In the genomic region with DNA sequence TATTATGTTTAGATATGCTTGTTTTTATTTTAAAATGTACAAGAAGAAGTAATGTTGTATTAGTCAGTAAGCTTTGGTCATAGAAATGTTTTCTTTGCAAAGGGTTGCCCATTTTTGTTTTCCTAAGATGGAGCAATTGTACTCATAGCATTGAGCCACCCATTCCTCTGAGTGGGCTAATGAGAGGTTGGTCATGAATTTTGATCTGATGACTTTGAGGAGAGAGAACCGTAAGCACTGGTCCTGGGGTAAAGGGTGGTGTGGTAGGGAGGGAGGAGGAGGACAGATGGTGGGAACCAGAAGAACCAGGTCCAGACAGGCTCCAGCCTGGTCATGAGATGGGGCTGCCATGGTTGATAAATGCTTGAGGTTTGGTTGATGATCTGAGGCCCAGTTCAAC, we compare ENCODE assay signal across 1 cellular context.
TF ChIP-seq lines count a peak whose summit lies in the region.

No MANE protein-coding gene starts in this region.

TF ChIP-seq in GM12878, 131 proteins besides CTCF, POLR2A, EP300 and RAD21:
- no peak for TF ChIP-seq ATF3 (IDR thresholded peaks at IDR 0.05; ENCODE audit: borderline replicate concordance, extremely low read depth, low read depth, low read length)
- TF ChIP-seq, protein P1, sequence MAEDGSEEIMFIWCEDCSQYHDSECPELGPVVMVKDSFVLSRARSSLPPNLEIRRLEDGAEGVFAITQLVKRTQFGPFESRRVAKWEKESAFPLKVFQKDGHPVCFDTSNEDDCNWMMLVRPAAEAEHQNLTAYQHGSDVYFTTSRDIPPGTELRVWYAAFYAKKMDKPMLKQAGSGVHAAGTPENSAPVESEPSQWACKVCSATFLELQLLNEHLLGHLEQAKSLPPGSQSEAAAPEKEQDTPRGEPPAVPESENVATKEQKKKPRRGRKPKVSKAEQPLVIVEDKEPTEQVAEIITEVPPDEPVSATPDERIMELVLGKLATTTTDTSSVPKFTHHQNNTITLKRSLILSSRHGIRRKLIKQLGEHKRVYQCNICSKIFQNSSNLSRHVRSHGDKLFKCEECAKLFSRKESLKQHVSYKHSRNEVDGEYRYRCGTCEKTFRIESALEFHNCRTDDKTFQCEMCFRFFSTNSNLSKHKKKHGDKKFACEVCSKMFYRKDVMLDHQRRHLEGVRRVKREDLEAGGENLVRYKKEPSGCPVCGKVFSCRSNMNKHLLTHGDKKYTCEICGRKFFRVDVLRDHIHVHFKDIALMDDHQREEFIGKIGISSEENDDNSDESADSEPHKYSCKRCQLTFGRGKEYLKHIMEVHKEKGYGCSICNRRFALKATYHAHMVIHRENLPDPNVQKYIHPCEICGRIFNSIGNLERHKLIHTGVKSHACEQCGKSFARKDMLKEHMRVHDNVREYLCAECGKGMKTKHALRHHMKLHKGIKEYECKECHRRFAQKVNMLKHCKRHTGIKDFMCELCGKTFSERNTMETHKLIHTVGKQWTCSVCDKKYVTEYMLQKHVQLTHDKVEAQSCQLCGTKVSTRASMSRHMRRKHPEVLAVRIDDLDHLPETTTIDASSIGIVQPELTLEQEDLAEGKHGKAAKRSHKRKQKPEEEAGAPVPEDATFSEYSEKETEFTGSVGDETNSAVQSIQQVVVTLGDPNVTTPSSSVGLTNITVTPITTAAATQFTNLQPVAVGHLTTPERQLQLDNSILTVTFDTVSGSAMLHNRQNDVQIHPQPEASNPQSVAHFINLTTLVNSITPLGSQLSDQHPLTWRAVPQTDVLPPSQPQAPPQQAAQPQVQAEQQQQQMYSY (CRISPR knock-in tag; IDR thresholded peaks at IDR 0.05), result no peak
- no peak for TF ChIP-seq ZBED1 (IDR thresholded peaks at IDR 0.05; ENCODE audit: borderline replicate concordance)
- no peak for TF ChIP-seq NRF1 (conservative IDR thresholded peaks at IDR 0.05; ENCODE audit: low read depth, low read length)
- TF ChIP-seq EED (IDR thresholded peaks at IDR 0.05; ENCODE audit: low read depth), result no peak
- TF ChIP-seq NFYA (IDR thresholded peaks at IDR 0.05; ENCODE audit: borderline replicate concordance, low read depth, low read length), result no peak
- no peak for TF ChIP-seq SRF (IDR thresholded peaks at IDR 0.05; ENCODE audit: low read depth in 2 of 2, low read length in 2 of 2)
